ENCODE assay signal across 22 cellular contexts in genomic region chr19:7742991-7743390, GRCh38. TPM values are rescaled to one million over a fixed set of nuclear protein-coding genes. Genes with fewer than 3 reads are reported as not detected.
DNase-seq lines count a peak whose midpoint lies in the region; ATAC-seq and TF ChIP-seq lines count a peak whose summit lies in the region.
"Had no signal": no experiment of that assay in that cellular context is flagged by ENCODE, and none has a peak within 500 bp of the region (broad histone marks: within the 10 kb centered on the region; RNA-seq: fewer than 3 reads in every experiment).

No MANE protein-coding gene starts in this region.

- intact Hi-C loops in A673 (cut with micrococcal nuclease; ENCODE audit: unreplicated experiment) (no loop called here), colonic mucosa (cut with DNase I) (no loop called here)

- no TSS peak for BruUV-seq in A673 (replicated peaks; lab: Mats Ljungman, UMichigan)

- H3K36me3 ChIP-seq in OCI-LY3 (replicated peaks; ENCODE audit: low read depth, low read length) (no peaks in the 10 kb centered on the region), A673 (ENCODE audit: insufficient read depth, low read length, poor library complexity, severe bottlenecking) (no peaks in the 10 kb centered on the region), colonic mucosa (no peaks in the 10 kb centered on the region)

- no peak overlapping the region for H3K27ac Mint-ChIP-seq in memory B cell
- H3K27ac Mint-ChIP-seq in stimulated activated naive B cell treated with anti-CD40 and anti-IgM and Interleukin-4, amounts not matched to agents 10 μg/mL and 1 μg/mL and 100 μg/mL, for 72 hours, result peak overlapping the region; percentile 57
- H3K27ac Mint-ChIP-seq: CD8-positive, alpha-beta T cell; HFFc6 had no signal

- peak overlapping the region; percentile 49 for H3K4me2 ChIP-seq in OCI-LY3 (ENCODE audit: low read length)

- CTCF ChIA-PET in A673 (lab: Charles Lee), result no interaction called here

- peaks cover 3% of the 10 kb centered on the region for H3K9me3 Mint-ChIP-seq in memory B cell
- H3K9me3 Mint-ChIP-seq in stimulated activated naive B cell treated with anti-CD40 and anti-IgM and Interleukin-4, amounts not matched to agents 10 μg/mL and 1 μg/mL and 100 μg/mL, for 72 hours, result peaks cover 2 to 3% of the 10 kb centered on the region in 2 donors
- H3K9me3 Mint-ChIP-seq: CD8-positive, alpha-beta T cell; HFFc6 had no signal

- peaks cover 38% of the 10 kb centered on the region for H3K4me1 Mint-ChIP-seq in memory B cell
- H3K4me1 Mint-ChIP-seq in stimulated activated naive B cell treated with anti-CD40 and anti-IgM and Interleukin-4, amounts not matched to agents 10 μg/mL and 1 μg/mL and 100 μg/mL, for 72 hours, result peaks cover 63 to 86% of the 10 kb centered on the region in 2 donors

- H3K4me1 ChIP-seq in OCI-LY3 (ENCODE audit: low read length), result peaks cover 24% of the 10 kb centered on the region
- no peaks in the 10 kb centered on the region for H3K4me1 ChIP-seq in A673 (ENCODE audit: insufficient read depth, low read length, poor library complexity, severe bottlenecking)
- H3K4me1 ChIP-seq in colonic mucosa, result no peaks in the 10 kb centered on the region

- TF ChIP-seq CTCF in OCI-LY3 (IDR thresholded peaks at IDR 0.05; ENCODE audit: low read depth, low read length) (no peak), A673 (conservative IDR thresholded peaks at IDR 0.05; ENCODE audit: low read depth, low read length) (no peak), colonic mucosa (IDR thresholded peaks at IDR 0.05) (no peak)

- peaks cover 82% of the 10 kb centered on the region for H3K27me3 ChIP-seq in OCI-LY3 (ENCODE audit: low read depth, low read length)
- peaks cover 40% of the 10 kb centered on the region for H3K27me3 ChIP-seq in A673 (replicated peaks; ENCODE audit: insufficient read depth, low read depth, low read length, poor library complexity)
- H3K27me3 ChIP-seq in colonic mucosa, result no peaks in the 10 kb centered on the region

- no peak overlapping the region for H3K4me3 Mint-ChIP-seq in memory B cell
- H3K4me3 Mint-ChIP-seq in stimulated activated naive B cell treated with anti-CD40 and anti-IgM and Interleukin-4, amounts not matched to agents 10 μg/mL and 1 μg/mL and 100 μg/mL, for 72 hours, result peak overlapping the region in 1 of 2 donors; percentile 4
- H3K4me3 Mint-ChIP-seq: CD8-positive, alpha-beta T cell; HFFc6 had no signal

- H3K9me3 ChIP-seq in OCI-LY3 (ENCODE audit: insufficient read depth, low read length) (peaks cover 1% of the 10 kb centered on the region; the same call in 1 of the 2 replicates), A673 (ENCODE audit: low read depth, low read length, poor library complexity, severe bottlenecking) (no peaks in the 10 kb centered on the region), colonic mucosa (no peaks in the 10 kb centered on the region)

- peaks cover 4% of the 10 kb centered on the region for H3K27me3 Mint-ChIP-seq in memory B cell
- peaks cover 9 to 16% of the 10 kb centered on the region in 2 donors for H3K27me3 Mint-ChIP-seq in stimulated activated naive B cell treated with anti-CD40 and anti-IgM and Interleukin-4, amounts not matched to agents 10 μg/mL and 1 μg/mL and 100 μg/mL, for 72 hours

- in situ Hi-C loops in G401 (cut with HindIII; ENCODE audit: low sequenced_read_pairs), result no loop called here

- no peaks in the 10 kb centered on the region for H3K79me2 ChIP-seq in OCI-LY3 (ENCODE audit: low read length)

- H4K20me1 ChIP-seq in OCI-LY3 (ENCODE audit: insufficient read depth, low read length), result peaks cover 26% of the 10 kb centered on the region; the same call in 1 of the 2 replicates

- peaks cover 1% of the 10 kb centered on the region for H3K36me3 Mint-ChIP-seq in memory B cell
- H3K36me3 Mint-ChIP-seq in stimulated activated naive B cell treated with anti-CD40 and anti-IgM and Interleukin-4, amounts not matched to agents 10 μg/mL and 1 μg/mL and 100 μg/mL, for 72 hours, result peaks cover 2 to 3% of the 10 kb centered on the region in 2 donors
- H3K36me3 Mint-ChIP-seq: CD8-positive, alpha-beta T cell had no signal

- POLR2A ChIA-PET in A673 (lab: Charles Lee; ENCODE audit: low non-redundant PET), result no interaction called here

- H3K27ac ChIP-seq in OCI-LY3 (ENCODE audit: low read length) (no peak overlapping the region), A673 (ENCODE audit: low read depth, low read length, poor library complexity, severe bottlenecking) (no peak overlapping the region), substantia nigra (ENCODE audit: low read depth, low read length, poor library complexity, severe bottlenecking) (no peak overlapping the region), colonic mucosa (no peak overlapping the region)
- H3K27ac ChIP-seq: RWPE1 had no signal

- ATAC-seq in memory B cell (ENCODE audit: low read depth), result peak; percentile 7
- ATAC-seq in stimulated activated naive B cell treated with anti-CD40 and anti-IgM and Interleukin-4, amounts not matched to agents 10 μg/mL and 1 μg/mL and 100 μg/mL, for 72 hours (replicated peaks), result no peak
- ATAC-seq in HG03039 (IDR thresholded peaks at IDR 0.05; ENCODE audit: unreplicated experiment), result no peak
- ATAC-seq: CD8-positive, alpha-beta T cell; HepG2; PC-3 had no signal

- no peak overlapping the region for H2AFZ ChIP-seq in OCI-LY3 (ENCODE audit: low read depth, low read length)

- DNase-seq in G401 (ENCODE audit: low spot score) (peak; percentile 63), memory B cell (ENCODE audit: low spot score in 2 of 2) (no peak), A673 (ENCODE audit: low spot score) (no peak), substantia nigra (lab: John Stamatoyannopoulos, UW) (no peak), colonic mucosa (no peak)
- DNase-seq in stimulated activated naive B cell treated with anti-CD40 and anti-IgM and Interleukin-4, amounts not matched to agents 10 μg/mL and 1 μg/mL and 100 μg/mL, for 72 hours, result no peak
- DNase-seq: ACHN; CD8-positive, alpha-beta T cell; GOT3; HFFc6; KG1; NCI-H1092; NCI-H345; PC-3; SW 1271 had no signal

- H3K9ac ChIP-seq in OCI-LY3 (ENCODE audit: low read length) (no peak overlapping the region), colonic mucosa (ENCODE audit: low read depth in 2 of 2, low read length in 2 of 2) (no peak overlapping the region)

- H3K4me3 ChIP-seq in OCI-LY3 (ENCODE audit: low read length) (no peak overlapping the region), A673 (ENCODE audit: low read depth, low read length, poor library complexity, severe bottlenecking) (no peak overlapping the region), colonic mucosa (no peak overlapping the region)

RNA-seq across cellular contexts. Expression of gene CD209, which starts 4.3 kb away (rescaled TPM):
- total RNA-seq in G401 (2014; rRNA removed; shearing (Covaris generic)), result not detected in 2 replicates
- total RNA-seq in A673 (2021), result not detected in 2 replicates
- 10 to 100 TPM in 1 of 2 donors, 1 to 10 TPM in 1; 4.0 to 12.1 TPM for total RNA-seq in colonic mucosa
- total RNA-seq: CD8-positive, alpha-beta T cell; Daoy; HepG2; HFFc6; M059J; PC-3; SK-MEL-5 had no signal

RNA-seq across cellular contexts. Expression of gene CLEC4G, which starts 11.1 kb away (rescaled TPM):
- total RNA-seq in G401 (2014; rRNA removed; shearing (Covaris generic)), result not detected in 2 replicates
- total RNA-seq in A673 (2021), result not detected in 2 replicates
- under 1 TPM; 0.17 to 0.53 TPM for total RNA-seq in colonic mucosa
- total RNA-seq: CD8-positive, alpha-beta T cell; Daoy; HepG2; HFFc6; M059J; PC-3; SK-MEL-5 had no signal

RNA-seq across cellular contexts. Expression of gene CLEC4M, which starts 20.1 kb away (rescaled TPM):
- not detected in 2 replicates for total RNA-seq in G401 (2014; rRNA removed; shearing (Covaris generic))
- not detected in 2 replicates for total RNA-seq in A673 (2021)
- total RNA-seq in colonic mucosa, result not detected
- total RNA-seq: CD8-positive, alpha-beta T cell; Daoy; HepG2; HFFc6; M059J; PC-3; SK-MEL-5 had no signal

RNA-seq across cellular contexts. Expression of gene FCER2, which starts 41.1 kb away (rescaled TPM):
- not detected in 2 replicates for total RNA-seq in G401 (2014; rRNA removed; shearing (Covaris generic))
- not detected in 2 replicates for total RNA-seq in A673 (2021)
- total RNA-seq in colonic mucosa, result 1 to 10 TPM in 1 of 2 donors, under 1 TPM in 1; 0.35 to 1.3 TPM
- total RNA-seq: Daoy, HepG2, HFFc6, M059J, PC-3, SK-MEL-5 had no signal
